Comparison of ENCODE assay signal across 8 cellular contexts in genomic region chr11:927871-928270, GRCh38. TPM values are rescaled to one million over a fixed set of nuclear protein-coding genes. Genes with fewer than 3 reads are reported as not detected.
DNase-seq lines count a peak whose midpoint lies in the region; ATAC-seq, FAIRE-seq and TF ChIP-seq lines count a peak whose summit lies in the region.
"Had no signal": no experiment of that assay in that cellular context is flagged by ENCODE, and none has a peak within 500 bp of the region (broad histone marks: within the 10 kb centered on the region; RNA-seq: fewer than 3 reads in every experiment).

No MANE protein-coding gene starts in this region.

- H3K36me3 ChIP-seq in GM23248 (ENCODE audit: low read depth) (no peaks in the 10 kb centered on the region), GM12878 (ENCODE audit: control insufficient read depth in 2 of 2, insufficient read depth in 2 of 2, low read length in 1 of 2) (no peaks in the 10 kb centered on the region), trophoblast cell (ENCODE audit: control insufficient read depth in 1 of 2, insufficient read depth in 2 of 2, low read length in 2 of 2) (peaks cover 10 to 14% of the 10 kb centered on the region in 2 experiments), body of pancreas (replicated peaks in 1 of 2; ENCODE audit: insufficient read depth in 1 of 2, low read depth in 2 of 2) (no peaks in the 10 kb centered on the region)

- peaks cover 9% of the 10 kb centered on the region for H3K79me1 ChIP-seq in trophoblast cell (ENCODE audit: low read length)

- no peaks in the 10 kb centered on the region for H3K27me3 ChIP-seq in GM23248 (replicated peaks; ENCODE audit: insufficient read depth)
- no peaks in the 10 kb centered on the region for H3K27me3 ChIP-seq in GM12878 (replicated peaks in 1 of 2; ENCODE audit: control insufficient read depth in 2 of 2, insufficient read depth in 2 of 2, low read length in 1 of 2)
- H3K27me3 ChIP-seq in trophoblast cell (ENCODE audit: insufficient read depth, low read length): no peaks in the 10 kb centered on the region
- H3K27me3 ChIP-seq in body of pancreas: no peaks in the 10 kb centered on the region

- no peak for TF ChIP-seq EP300 in GM12878 (IDR thresholded peaks at IDR 0.05; ENCODE audit: borderline replicate concordance in 1 of 2, control insufficient read depth in 1 of 2, low read depth in 2 of 2, low read length in 2 of 2)

- FAIRE-seq in GM12878 (lab: Jason Lieb, UNC): no peak

- H3K9ac ChIP-seq in GM23248 (peak overlapping the region; percentile 18; the same call in 1 of the 2 replicates), GM12878 (ENCODE audit: control insufficient read depth, insufficient read depth, low read length) (no peak overlapping the region; the same call in 1 of the 2 replicates), trophoblast cell (ENCODE audit: low read length) (no peak overlapping the region)

- no peak overlapping the region for H4K91ac ChIP-seq in trophoblast cell (ENCODE audit: low read depth, low read length)

- H4K8ac ChIP-seq in trophoblast cell (ENCODE audit: low read depth, low read length): no peak overlapping the region

- no peak overlapping the region for H2BK12ac ChIP-seq in trophoblast cell (ENCODE audit: low read length)

- WGBS in GM23248 (ENCODE audit: low coverage in 1 of 2, low lambda C conversion rate in 2 of 2, missing lambda C conversion rate in 2 of 2), 2 experiments: 76 to 84% methylated on average over 7 of the region's 7 CpGs
- WGBS in GM12878 (ENCODE audit: insufficient coverage, insufficient replicate concordance, low lambda C conversion rate, missing lambda C conversion rate): 39% methylated on average over 7 of the region's 7 CpGs
- no CpG with 5 or more reads among the region's 7 CpGs for WGBS in trophoblast cell (ENCODE audit: extremely low coverage, insufficient coverage, insufficient read length)
- WGBS in body of pancreas, 2 donors: 46 to 60% methylated on average over 7 of the region's 7 CpGs

- no peak overlapping the region for H3K18ac ChIP-seq in trophoblast cell (ENCODE audit: low read length)

- TF ChIP-seq RAD21 in GM12878 (IDR thresholded peaks at IDR 0.05; ENCODE audit: insufficient read depth, low read depth, low read length): no peak

- ATAC-seq in GM12878 (peak; percentile 61), body of pancreas (no peak)

- H3K4me3 ChIP-seq in GM23248 (no peak overlapping the region), GM12878 (no peak overlapping the region), trophoblast cell (ENCODE audit: low read depth, low read length) (no peak overlapping the region), body of pancreas (no peak overlapping the region)

- peak overlapping the region; percentile 61 for H3K4ac ChIP-seq in trophoblast cell (ENCODE audit: low read depth, low read length)

- H3K9me3 ChIP-seq in GM23248 (ENCODE audit: low read depth) (no peaks in the 10 kb centered on the region), GM12878 (replicated peaks; ENCODE audit: control insufficient read depth, insufficient read depth, low read length) (no peaks in the 10 kb centered on the region), trophoblast cell (ENCODE audit: insufficient read depth, low read depth, low read length) (no peaks in the 10 kb centered on the region), body of pancreas (no peaks in the 10 kb centered on the region)

- no peaks in the 10 kb centered on the region for H3K9me2 ChIP-seq in GM23248 (ENCODE audit: insufficient read depth)

- no peak overlapping the region for H3K27ac ChIP-seq in GM23248
- no peak overlapping the region for H3K27ac ChIP-seq in GM12878 (ENCODE audit: control insufficient read depth, insufficient read depth)
- no peak overlapping the region for H3K27ac ChIP-seq in trophoblast cell (ENCODE audit: low read depth, low read length)
- peak overlapping the region in 1 of 4 donors; percentile 95 for H3K27ac ChIP-seq in body of pancreas

- CTCF ChIA-PET in GM12878 (lab: Yijun Ruan, JAX): no interaction called here

- DNase-seq in GM23248 (no peak), T follicular helper cell (ENCODE audit: low read depth) (peak; percentile 20), GM12878 (ENCODE audit: low read depth, low spot score) (no peak), trophoblast cell (no peak), body of pancreas (no peak), ACHN (no peak), NCI-H510A (lab: John Stamatoyannopoulos, UW) (no peak)
- DNase-seq: HCEC 1CT had no signal

- no peak overlapping the region for H3K23ac ChIP-seq in trophoblast cell (ENCODE audit: low read length)

- POLR2A ChIA-PET in GM12878 (lab: Charles Lee): interaction anchor here (0.6 kb wide), 2 partner anchors 17 to 385 kb away, joined by 3 read pairs; no protein-coding TSS in a partner anchor

- no peak overlapping the region for H2BK5ac ChIP-seq in trophoblast cell (ENCODE audit: low read depth, low read length, poor library complexity)

- peaks cover 67% of the 10 kb centered on the region for H3K79me2 ChIP-seq in GM23248 (ENCODE audit: insufficient read depth)
- H3K79me2 ChIP-seq in GM12878 (ENCODE audit: control insufficient read depth, insufficient read depth, low read length): peaks cover 31% of the 10 kb centered on the region
- H3K79me2 ChIP-seq in trophoblast cell (ENCODE audit: control insufficient read depth, insufficient read depth, low read length, poor library complexity): peaks cover 18% of the 10 kb centered on the region

- H3K14ac ChIP-seq in trophoblast cell (ENCODE audit: low read length): no peak overlapping the region

- no TSS peak for BruUV-seq in GM12878 (replicated peaks; lab: Mats Ljungman, UMichigan)

- H4K20me1 ChIP-seq in GM23248 (ENCODE audit: insufficient read depth): peaks cover 9% of the 10 kb centered on the region
- H4K20me1 ChIP-seq in GM12878 (ENCODE audit: control insufficient read depth, insufficient read depth): no peaks in the 10 kb centered on the region

- H3F3A ChIP-seq in GM23248 (ENCODE audit: insufficient read depth): peaks cover 20% of the 10 kb centered on the region

- TF ChIP-seq CTCF in GM12878 (IDR thresholded peaks at IDR 0.05 in 2 of 3, conservative IDR thresholded peaks at IDR 0.05 in 1 of 3; ENCODE audit: control insufficient read depth in 2 of 3, extremely low read depth in 1 of 3, insufficient read depth in 1 of 3, low read depth in 3 of 3, low read length in 3 of 3) (no peak), body of pancreas (IDR thresholded peaks at IDR 0.05) (no peak)

- SMC1A ChIA-PET in GM12878 (lab: Charles Lee; ENCODE audit: uncharacterized antibody, unreplicated experiment): interaction anchor here (0.6 to 1.5 kb wide), 4 partner anchors 19 to 85 kb away, joined by 3 to 4 read pairs (median 3); partner anchors contain the start of genes POLR2L and TSPAN4

- no peak overlapping the region for H2BK120ac ChIP-seq in trophoblast cell (ENCODE audit: insufficient read depth, low read length, poor library complexity)

- in situ Hi-C loops in GM23248 (cut with MboI) (no loop called here), GM12878 (cut with MboI) (no loop called here), ACHN (cut with HindIII; ENCODE audit: low pct_ligation_motif_present, low pct_unique_long_range_greater_than_20kb, low sequenced_read_pairs) (no loop called here)

- H2AK5ac ChIP-seq in trophoblast cell (ENCODE audit: low read length): no peak overlapping the region

- H3K4me2 ChIP-seq in GM23248 (ENCODE audit: unreplicated experiment) (no peak overlapping the region), GM12878 (ENCODE audit: control insufficient read depth, insufficient read depth) (peak overlapping the region; percentile 60), trophoblast cell (ENCODE audit: low read length) (no peak overlapping the region)

- intact Hi-C loops in GM12878 (cut with micrococcal nuclease; ENCODE audit: unreplicated experiment): loop anchor here (5.0 kb wide), 1 partner anchor 124 kb away; no protein-coding TSS in a partner anchor
- intact Hi-C loops in body of pancreas (cut with DNase I): no loop called here

- TF ChIP-seq POLR2A in GM12878 (IDR thresholded peaks at IDR 0.05; ENCODE audit: low read depth, low read length): no peak
- no peak for TF ChIP-seq POLR2A in body of pancreas (IDR thresholded peaks at IDR 0.05)

- H3K4me1 ChIP-seq in GM23248 (ENCODE audit: insufficient read depth) (peaks cover 18% of the 10 kb centered on the region), GM12878 (ENCODE audit: control insufficient read depth, insufficient read depth, low read length) (peaks cover 7% of the 10 kb centered on the region; the same call in 1 of the 2 replicates), trophoblast cell (ENCODE audit: control insufficient read depth in 1 of 2, insufficient read depth in 2 of 2, low read length in 2 of 2) (peaks cover 3 to 15% of the 10 kb centered on the region in 2 experiments), body of pancreas (peaks cover 34% of the 10 kb centered on the region)

- no peak overlapping the region for H4K12ac ChIP-seq in trophoblast cell (ENCODE audit: low read depth, low read length)

- no peak overlapping the region for H2AFZ ChIP-seq in GM23248
- no peak overlapping the region for H2AFZ ChIP-seq in GM12878 (ENCODE audit: control insufficient read depth, low read depth, low read length)
- no peak overlapping the region for H2AFZ ChIP-seq in trophoblast cell (ENCODE audit: insufficient read depth, low read length, poor library complexity)

- RAD21 ChIA-PET in GM12878 (lab: Charles Lee; ENCODE audit: unreplicated experiment): no interaction called here

RNA-seq across cellular contexts. Expression of gene AP2A2, which starts 2.2 kb away (rescaled TPM):
- 32.2 and 38.3 TPM in 2 replicates for total RNA-seq in GM23248 (2014; rRNA removed; shearing (Covaris generic))
- 27.5 and 31.1 TPM in 2 replicates for polyA plus RNA-seq in GM23248 (2016; fragmentation: Nextera tagmentation; extraction: Ambion mirVana)
- total RNA-seq in GM12878 (2013; cell fraction: nucleolus; rRNA removed): 81.6 and 92.4 TPM in 2 replicates
- total RNA-seq in GM12878 (2014; rRNA removed): 12.8 and 15.1 TPM in 2 replicates
- total RNA-seq in GM12878 (2014; rRNA removed; fragmentation: Illumina TruSeq; extraction: Trizol): 17.7 TPM in 2 replicates
- total RNA-seq in GM12878 (2021): 42.0 and 46.8 TPM in 2 replicates
- 27.9 TPM for polyA plus RNA-seq in GM12878 (2011; ENCODE audit: low read depth)
- polyA plus RNA-seq in GM12878 (2011; rRNA removed): 23.2 and 34.8 TPM in 2 replicates
- 27.5 and 29.6 TPM in 2 replicates for polyA plus RNA-seq in GM12878 (2011; cell fraction: cytosol; rRNA removed)
- polyA plus RNA-seq in GM12878 (2011; cell fraction: nucleus; rRNA removed): 106 and 121 TPM in 2 replicates
- polyA plus RNA-seq in GM12878 (2012): 21.7 and 22.3 TPM in 2 replicates
- 39.6 and 48.8 TPM in 2 replicates for polyA plus RNA-seq in GM12878 (2014; fragmentation: Illumina TruSeq; extraction: Trizol)
- 1 to 10 TPM in 1 of 2 experiments, under 1 TPM in 1; 0.58 to 2.6 TPM for polyA plus RNA-seq in GM12878 (2014; fragmentation: Nextera tagmentation; extraction: Ambion mirVana)
- 26.4 and 32.6 TPM in 2 replicates for polyA plus RNA-seq in GM12878 (2014; rRNA removed)
- 10 to 100 TPM; 14.4 to 18.8 TPM for polyA plus RNA-seq in GM12878 (2016; fragmentation: Nextera tagmentation; extraction: Ambion mirVana)
- 40.8 and 41.6 TPM in 2 replicates for polyA minus RNA-seq in GM12878 (2011; rRNA and poly(A)+ RNA removed)
- polyA minus RNA-seq in GM12878 (2011; cell fraction: cytosol; rRNA and poly(A)+ RNA removed): 24.7 and 32.3 TPM in 2 replicates
- 23.9 and 38.2 TPM in 2 replicates for polyA minus RNA-seq in GM12878 (2011; cell fraction: nucleus; rRNA and poly(A)+ RNA removed)
- 56.6 and 65.3 TPM in 2 replicates for polyA plus RNA-seq in trophoblast cell (2013)
- 10 to 100 TPM; 40.7 to 77.8 TPM for total RNA-seq in body of pancreas

RNA-seq across cellular contexts. Expression of gene CHID1, which starts 17.3 kb away (rescaled TPM):
- total RNA-seq in GM23248 (2014; rRNA removed; shearing (Covaris generic)): 72.3 and 91.9 TPM in 2 replicates
- polyA plus RNA-seq in GM23248 (2016; fragmentation: Nextera tagmentation; extraction: Ambion mirVana) (202 and 215 TPM in 2 replicates), GM12878 (2011; rRNA removed) (15.5 and 30.1 TPM in 2 replicates), GM12878 (2014; fragmentation: Illumina TruSeq; extraction: Trizol) (11.1 and 20.2 TPM in 2 replicates), GM12878 (2014; fragmentation: Nextera tagmentation; extraction: Ambion mirVana) (10 to 100 TPM in 1 of 2 experiments, 1 to 10 TPM in 1; 4.8 to 10.1 TPM), GM12878 (2014; rRNA removed) (38.9 and 40.2 TPM in 2 replicates), GM12878 (2016; fragmentation: Nextera tagmentation; extraction: Ambion mirVana) (10 to 100 TPM; 63.3 to 75.2 TPM)
- 35.6 and 47.2 TPM in 2 replicates for total RNA-seq in GM12878 (2013; cell fraction: nucleolus; rRNA removed)
- total RNA-seq in GM12878 (2014; rRNA removed) (20.7 and 30.2 TPM in 2 replicates), GM12878 (2014; rRNA removed; fragmentation: Illumina TruSeq; extraction: Trizol) (15.5 and 16.7 TPM in 2 replicates), GM12878 (2021) (48.5 and 54.2 TPM in 2 replicates), body of pancreas (10 to 100 TPM; 39.4 to 81.4 TPM)
- 17.6 TPM for polyA plus RNA-seq in GM12878 (2011; ENCODE audit: low read depth)
- 45.8 and 56.7 TPM in 2 replicates for polyA plus RNA-seq in GM12878 (2011; cell fraction: cytosol; rRNA removed)
- 53.3 and 64.0 TPM in 2 replicates for polyA plus RNA-seq in GM12878 (2011; cell fraction: nucleus; rRNA removed)
- 30.5 and 35.3 TPM in 2 replicates for polyA plus RNA-seq in GM12878 (2012)
- 36.6 and 44.7 TPM in 2 replicates for polyA minus RNA-seq in GM12878 (2011; rRNA and poly(A)+ RNA removed)
- polyA minus RNA-seq in GM12878 (2011; cell fraction: cytosol; rRNA and poly(A)+ RNA removed): 19.8 and 21.9 TPM in 2 replicates
- polyA minus RNA-seq in GM12878 (2011; cell fraction: nucleus; rRNA and poly(A)+ RNA removed): 18.6 and 24.4 TPM in 2 replicates
- 52.9 and 53.1 TPM in 2 replicates for polyA plus RNA-seq in trophoblast cell (2013)
